9 cellular contexts compared by ENCODE assay signal in the genomic region with DNA sequence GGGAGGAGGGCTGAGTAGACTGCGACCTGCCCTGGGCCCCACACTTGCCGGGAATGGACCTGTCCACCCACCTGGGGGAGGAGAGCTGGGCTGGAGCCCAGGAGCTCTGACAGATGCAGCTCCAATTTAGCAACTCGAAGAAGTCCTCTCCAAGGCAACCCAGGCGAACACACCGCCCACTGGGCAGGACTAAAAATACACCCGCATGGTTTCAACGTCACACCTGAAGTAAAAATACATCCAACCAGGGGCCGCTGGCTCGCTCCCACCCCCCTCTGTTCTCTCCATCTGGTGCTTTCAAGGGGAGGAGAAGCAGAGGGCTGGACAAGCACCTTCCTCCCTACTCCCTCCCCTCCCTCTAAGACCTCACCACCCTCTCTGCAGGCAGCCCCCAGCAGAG.
DNase-seq lines count a peak whose midpoint lies in the region; ATAC-seq, FAIRE-seq and TF ChIP-seq lines count a peak whose summit lies in the region.
"Had no signal": no experiment of that assay in that cellular context is flagged by ENCODE, and none has a peak within 500 bp of the region (broad histone marks: within the 10 kb centered on the region; RNA-seq: fewer than 3 reads in every experiment).

No MANE protein-coding gene starts in this region.

- no peak overlapping the region for H2AFZ ChIP-seq in H1 (ENCODE audit: low read length)

- H3K18ac ChIP-seq in H1 (ENCODE audit: extremely low read depth, low read length), result 0 out of 2 replicates have a peak overlapping the region, but pooled peaks have one; percentile 75

- 0 out of 2 replicates have a peak overlapping the region, but pooled peaks have one; percentile 62 for H2BK12ac ChIP-seq in H1 (ENCODE audit: low read depth, low read length)

- H2AK5ac ChIP-seq in H1 (ENCODE audit: low read depth, low read length), result no peak overlapping the region

- no peak overlapping the region; a peak in 1 of 4 replicates for H3K4me2 ChIP-seq in H1 (ENCODE audit: insufficient read depth in 1 of 2, low read depth in 2 of 2, low read length in 2 of 2)

- H3K4me3 ChIP-seq in H1 (ENCODE audit: extremely low read depth in 1 of 4, insufficient read depth in 2 of 4, low read depth in 3 of 4, low read length in 4 of 4), result no peak overlapping the region
- no peak overlapping the region for H3K4me3 ChIP-seq in uterus

- no peak for TF ChIP-seq POLR2A in H1 (IDR thresholded peaks at IDR 0.05; ENCODE audit: control extremely low read depth in 1 of 2, low read depth in 2 of 2, low read length in 2 of 2)
- TF ChIP-seq POLR2A in uterus (IDR thresholded peaks at IDR 0.05), result no peak

- WGBS in H1 (ENCODE audit: extremely low coverage in 1 of 2, insufficient coverage in 1 of 2, insufficient read length in 1 of 2, insufficient replicate concordance in 2 of 2, low coverage in 1 of 2, low lambda C conversion rate in 2 of 2, missing lambda C conversion rate in 1 of 2), 2 experiments, result 70% methylated on average over 9 of the region's 9 CpGs; no CpG with 5 or more reads in 1 of the 2 experiments

- no peak overlapping the region for H3K14ac ChIP-seq in H1 (ENCODE audit: insufficient read length)

- no peaks in the 10 kb centered on the region for H4K20me1 ChIP-seq in H1 (replicated peaks in 1 of 2; ENCODE audit: control insufficient read depth in 1 of 2, insufficient read depth in 2 of 2, low read length in 2 of 2)

- no peak overlapping the region for H4K5ac ChIP-seq in H1 (ENCODE audit: insufficient read length, low read depth, low read length)

- H3K79me2 ChIP-seq in H1 (ENCODE audit: control insufficient read depth in 1 of 2, insufficient read depth in 2 of 2, low read length in 2 of 2), result no peaks in the 10 kb centered on the region

- TF ChIP-seq EP300 in H1 (IDR thresholded peaks at IDR 0.05; ENCODE audit: borderline replicate concordance in 1 of 2, low read depth in 2 of 2, low read length in 2 of 2), result no peak

- no peak overlapping the region for H4K91ac ChIP-seq in H1 (replicated peaks; ENCODE audit: insufficient read length, low read length)

- no peak overlapping the region for H3K23ac ChIP-seq in H1 (ENCODE audit: insufficient read length)

- no peak for FAIRE-seq in H1 (lab: Jason Lieb, UNC)

- no peak overlapping the region for H3K9ac ChIP-seq in H1 (replicated peaks in 1 of 4; ENCODE audit: extremely low read depth in 1 of 4, low read depth in 3 of 4, low read length in 3 of 4)

- no peak overlapping the region for H2BK120ac ChIP-seq in H1 (replicated peaks; ENCODE audit: low read depth, low read length)

- CTCF ChIA-PET in H1 (lab: Charles Lee; ENCODE audit: partially characterized antibody), result interaction anchor here (0.8 to 16.9 kb wide), 8 partner anchors 11 to 286 kb away, joined by 3 to 315 read pairs (median 4); no protein-coding TSS in a partner anchor

- H3K9me3 ChIP-seq in H1 (ENCODE audit: insufficient read depth in 2 of 2, low read depth in 1 of 2, low read length in 1 of 2) (no peaks in the 10 kb centered on the region), uterus (no peaks in the 10 kb centered on the region)

- peaks cover 0 to 4% (median 0%) of the 10 kb centered on the region in 4 experiments; a peak in 2 of 7 replicates for H3K27me3 ChIP-seq in H1 (replicated peaks in 1 of 4; ENCODE audit: control insufficient read depth in 3 of 4, extremely low read depth in 1 of 4, insufficient read depth in 3 of 4, low read length in 3 of 4)
- no peaks in the 10 kb centered on the region for H3K27me3 ChIP-seq in uterus

- H3K27ac ChIP-seq in H1 (ENCODE audit: low read depth, low read length) (no peak overlapping the region), uterus (peak overlapping the region in 1 of 2 donors; percentile 50)
- H3K27ac ChIP-seq: 22Rv1 had no signal

- TF ChIP-seq RAD21 in H1 (IDR thresholded peaks at IDR 0.05 in 1 of 2, conservative IDR thresholded peaks at IDR 0.05 in 1 of 2; ENCODE audit: low read depth in 2 of 2, low read length in 2 of 2), result no peak

- no peaks in the 10 kb centered on the region for H3K36me3 ChIP-seq in H1 (ENCODE audit: control insufficient read depth in 2 of 4, insufficient read depth in 4 of 4, low read length in 3 of 4)
- no peaks in the 10 kb centered on the region for H3K36me3 ChIP-seq in uterus

- H3K23me2 ChIP-seq in H1 (ENCODE audit: low read depth, low read length), result peaks cover 6% of the 10 kb centered on the region; the same call in 1 of the 2 replicates

- H3K56ac ChIP-seq in H1 (replicated peaks; ENCODE audit: insufficient read length, low read depth, low read length), result no peak overlapping the region

- TF ChIP-seq CTCF in H1 (IDR thresholded peaks at IDR 0.05; ENCODE audit: control extremely low read depth in 1 of 3, insufficient read depth in 1 of 3, low read depth in 1 of 3, low read length in 3 of 3) (no peak), uterus (IDR thresholded peaks at IDR 0.05) (no peak)

- H3K4ac ChIP-seq in H1 (replicated peaks; ENCODE audit: insufficient read length, low read depth, low read length), result no peak overlapping the region

- H2BK5ac ChIP-seq in H1 (ENCODE audit: low read depth, low read length), result no peak overlapping the region

- intact Hi-C loops in uterus (cut with DNase I; ENCODE audit: low total_unique reads), result no loop called here

- ATAC-seq in HG03439 (IDR thresholded peaks at IDR 0.05; ENCODE audit: unreplicated experiment) (no peak), HG03520 (IDR thresholded peaks at IDR 0.05; ENCODE audit: unreplicated experiment) (no peak)

- no peak overlapping the region for H2BK15ac ChIP-seq in H1 (ENCODE audit: low read length)

- H2BK20ac ChIP-seq in H1 (ENCODE audit: low read length), result 0 out of 2 replicates have a peak overlapping the region, but pooled peaks have one; percentile 21

- peak; percentile 6 for DNase-seq in NCI-H2107 treated with DMSO at 0.1 percent for 48 hours (lab: John Stamatoyannopoulos, UW; ENCODE audit: unreplicated experiment)
- no peak for DNase-seq in NCI-H2107 (lab: John Stamatoyannopoulos, UW)
- no peak for DNase-seq in H1 (ENCODE audit: low read depth in 1 of 2, low spot score in 2 of 2)
- peak; percentile 61 for DNase-seq in myocyte (ENCODE audit: low read depth)
- peak; percentile 67 to 86 for DNase-seq in uterus
- DNase-seq in kidney tubule cell (ENCODE audit: low spot score), result no peak

- no peaks in the 10 kb centered on the region for H3K79me1 ChIP-seq in H1 (ENCODE audit: low read depth, low read length)

- no peak overlapping the region for H4K8ac ChIP-seq in H1 (ENCODE audit: extremely low read depth, insufficient read depth, low read length)

- H3K4me1 ChIP-seq in H1 (replicated peaks in 1 of 4; ENCODE audit: control insufficient read depth in 3 of 4, insufficient read depth in 4 of 4, low read length in 3 of 4), result peaks cover 12 to 25% (median 22%) of the 10 kb centered on the region in 4 experiments
- no peaks in the 10 kb centered on the region for H3K4me1 ChIP-seq in uterus

- POLR2A ChIA-PET in H1 (lab: Charles Lee; ENCODE audit: partially characterized antibody), result no interaction called here

TF ChIP-seq in H1, 55 proteins besides CTCF, POLR2A, EP300 and RAD21:
- no peak for TF ChIP-seq NRF1 (IDR thresholded peaks at IDR 0.05; ENCODE audit: low read depth, low read length)
TF ChIP-seq in H1: peak in this region for 0.

Comparison
In these comparisons a context has a peak if more than half of its experiments do, and no peak if none do; other contexts are left out.
1. DNase-seq: peak in NCI-H2107 treated with DMSO at 0.1 percent for 48 hours (single experiment), myocyte (single experiment) and uterus (2 of 2); none in NCI-H2107 (single experiment), H1 (0 of 2) and kidney tubule cell (single experiment).